3 cellular contexts compared by ENCODE assay signal in the genomic region with DNA sequence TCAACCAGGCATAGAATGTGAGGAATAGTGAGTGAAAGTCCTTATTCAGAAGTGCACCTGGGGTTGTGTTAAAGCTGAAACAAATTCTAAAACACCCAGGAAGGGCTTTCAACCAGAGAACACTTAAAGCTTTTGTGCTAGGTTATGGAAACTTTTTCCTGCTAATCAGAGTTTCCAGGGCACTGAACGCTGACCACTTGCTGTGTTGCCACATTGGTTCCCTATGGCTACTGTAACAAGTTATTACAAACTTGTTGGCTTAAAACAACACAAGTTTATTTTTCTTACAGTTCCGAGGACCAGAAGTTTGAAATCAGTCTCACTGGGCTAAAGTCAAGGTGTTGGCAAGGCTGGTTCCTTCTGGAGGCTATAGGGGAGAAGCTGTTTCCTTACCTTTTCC.
"Had no signal": no experiment of that assay in that cellular context is flagged by ENCODE, and none has a peak within 500 bp of the region (broad histone marks: within the 10 kb centered on the region; RNA-seq: fewer than 3 reads in every experiment).

No MANE protein-coding gene starts in this region.

- DNase-seq: GDM1, GF-D8 had no signal

- H3K4me3 ChIP-seq: GM12878 had no signal
